9 cellular contexts compared by ENCODE assay signal in genomic region chr6:21953831-21954801, GRCh38.
DNase-seq lines count a peak whose midpoint lies in the region; ATAC-seq, FAIRE-seq and TF ChIP-seq lines count a peak whose summit lies in the region.
"Had no signal": no experiment of that assay in that cellular context is flagged by ENCODE, and none has a peak within 500 bp of the region (broad histone marks: within the 10 kb centered on the region; RNA-seq: fewer than 3 reads in every experiment).

No MANE protein-coding gene starts in this region.

- peak; percentile 32 to 66 for ATAC-seq in activated naive CD4-positive, alpha-beta T cell treated with anti-CD3 and anti-CD28 coated beads, Interleukin-2, amount 50 U/mL, for 72 hours

- H3K4me1 Mint-ChIP-seq in type B pancreatic cell (ENCODE audit: unreplicated experiment) = peaks cover 55% of the 10 kb centered on the region

- FAIRE-seq in D721Med (lab: Jason Lieb, UNC) = no peak

- DNase-seq in activated naive CD4-positive, alpha-beta T cell treated with anti-CD3 and anti-CD28 coated beads, Interleukin-2, amount 50 U/mL, for 72 hours (ENCODE audit: low spot score in 2 of 2) = no peak
- no peak for DNase-seq in activated naive CD4-positive, alpha-beta T cell (lab: John Stamatoyannopoulos, UW)
- DNase-seq in SK-MEL-5 (ENCODE audit: low read depth, low spot score) = peak; percentile 64
- DNase-seq in hepatic stellate cell (ENCODE audit: low spot score) = peak; percentile 31
- no peak for DNase-seq in type B pancreatic cell (ENCODE audit: extremely low spot score, unreplicated experiment)
- DNase-seq in H7 = no peak
- DNase-seq in Karpas-422 = no peak
- DNase-seq in D721Med (ENCODE audit: insufficient read length, low spot score) = no peak

- H3K27ac ChIP-seq in Karpas-422 (ENCODE audit: low read length) = no peak overlapping the region
- H3K27ac ChIP-seq: neutrophil had no signal

- H3K4me3 Mint-ChIP-seq in type B pancreatic cell = peak overlapping the region; percentile 46

- H3K36me3 ChIP-seq in H7 (replicated peaks; ENCODE audit: control insufficient read depth, insufficient read depth, low read length) (no peaks in the 10 kb centered on the region), Karpas-422 (ENCODE audit: insufficient read depth, low read length) (no peaks in the 10 kb centered on the region)
- H3K36me3 ChIP-seq: neutrophil had no signal

- H3K4me1 ChIP-seq in Karpas-422 (ENCODE audit: low read length) = no peaks in the 10 kb centered on the region

- H3K9me2 ChIP-seq in Karpas-422 (replicated peaks; ENCODE audit: insufficient read depth, low read length) = no peaks in the 10 kb centered on the region

- H3K27me3 Mint-ChIP-seq in type B pancreatic cell = no peaks in the 10 kb centered on the region

- no peak for TF ChIP-seq CTCF in type B pancreatic cell (conservative IDR thresholded peaks at IDR 0.05)
- TF ChIP-seq CTCF in D721Med (IDR thresholded peaks at IDR 0.05; ENCODE audit: insufficient read depth, missing control alignments) = no peak

- H3K79me2 ChIP-seq in Karpas-422 (ENCODE audit: low read length) = no peaks in the 10 kb centered on the region

- no peaks in the 10 kb centered on the region for H3K36me3 Mint-ChIP-seq in activated naive CD4-positive, alpha-beta T cell treated with anti-CD3 and anti-CD28 coated beads, Interleukin-2, amount 50 U/mL, for 72 hours
- H3K36me3 Mint-ChIP-seq in type B pancreatic cell = peaks cover 14% of the 10 kb centered on the region

- H3K27me3 ChIP-seq in H7 (ENCODE audit: control insufficient read depth, insufficient read depth, low read length) (no peaks in the 10 kb centered on the region), Karpas-422 (ENCODE audit: low read length) (no peaks in the 10 kb centered on the region)
- H3K27me3 ChIP-seq: neutrophil had no signal

- no peak overlapping the region for H2AFZ ChIP-seq in Karpas-422 (ENCODE audit: low read length)

- H3K9me3 Mint-ChIP-seq in activated naive CD4-positive, alpha-beta T cell treated with anti-CD3 and anti-CD28 coated beads, Interleukin-2, amount 50 U/mL, for 72 hours = no peaks in the 10 kb centered on the region
- H3K9me3 Mint-ChIP-seq in type B pancreatic cell = peaks cover 3% of the 10 kb centered on the region

- in situ Hi-C loops in SK-MEL-5 (cut with HindIII; ENCODE audit: low pct_unique_long_range_greater_than_20kb, low sequenced_read_pairs) = no loop called here

- no peak overlapping the region for H3K9ac ChIP-seq in Karpas-422 (ENCODE audit: low read length)

- no peak overlapping the region for H3K4me3 ChIP-seq in H7 (ENCODE audit: insufficient read depth, low read depth, low read length)
- H3K4me3 ChIP-seq in Karpas-422 (ENCODE audit: low read length) = no peak overlapping the region

- no peaks in the 10 kb centered on the region for H3K9me3 ChIP-seq in Karpas-422 (ENCODE audit: low read length)
- H3K9me3 ChIP-seq: neutrophil had no signal

- H4K20me1 ChIP-seq in Karpas-422 (ENCODE audit: insufficient read depth, low read depth, low read length) = no peaks in the 10 kb centered on the region

- H3K27ac Mint-ChIP-seq in activated naive CD4-positive, alpha-beta T cell treated with anti-CD3 and anti-CD28 coated beads, Interleukin-2, amount 50 U/mL, for 72 hours = no peak overlapping the region
- H3K27ac Mint-ChIP-seq in type B pancreatic cell = peak overlapping the region; percentile 55

- no peak overlapping the region for H3K4me2 ChIP-seq in Karpas-422 (ENCODE audit: low read depth, low read length, poor library complexity, severe bottlenecking)

Comparison
In these comparisons a context has a peak if more than half of its experiments do, and no peak if none do; other contexts are left out.
1. DNase-seq: peak in SK-MEL-5 (single experiment) and hepatic stellate cell (single experiment); none in activated naive CD4-positive, alpha-beta T cell treated with anti-CD3 and anti-CD28 coated beads, Interleukin-2, amount 50 U/mL, for 72 hours (0 of 2), activated naive CD4-positive, alpha-beta T cell (0 of 4), type B pancreatic cell (single experiment), H7 (single experiment), Karpas-422 (single experiment) and D721Med (single experiment).